Comparison of ENCODE assay signal across 10 cellular contexts in genomic region chr6:89970072-89970471, GRCh38.
DNase-seq lines count a peak whose midpoint lies in the region; ATAC-seq and TF ChIP-seq lines count a peak whose summit lies in the region.
"Had no signal": no experiment of that assay in that cellular context is flagged by ENCODE, and none has a peak within 500 bp of the region (broad histone marks: within the 10 kb centered on the region; RNA-seq: fewer than 3 reads in every experiment).

No MANE protein-coding gene starts in this region.

- H3K27me3 ChIP-seq in right atrium auricular region: no peaks in the 10 kb centered on the region
- H3K27me3 ChIP-seq in heart right ventricle: no peaks in the 10 kb centered on the region
- H3K27me3 ChIP-seq in upper lobe of right lung: no peaks in the 10 kb centered on the region

- WGBS in heart right ventricle, 2 donors: 79 to 80% methylated on average over 7 of the region's 7 CpGs

- DNase-seq in Right ventricle myocardium superior (no peak), right atrium auricular region (ENCODE audit: low spot score) (no peak), SK-MEL-5 (ENCODE audit: low read depth, low spot score) (peak; percentile 17), heart right ventricle (no peak), upper lobe of right lung (no peak), retina (no peak), mucosa of gallbladder (ENCODE audit: low spot score) (no peak), AML-193 (lab: John Stamatoyannopoulos, UW) (no peak)

- H3K9me3 ChIP-seq in right atrium auricular region: no peaks in the 10 kb centered on the region
- no peaks in the 10 kb centered on the region for H3K9me3 ChIP-seq in heart right ventricle
- no peaks in the 10 kb centered on the region for H3K9me3 ChIP-seq in upper lobe of right lung

- in situ Hi-C loops in SK-MEL-5 (cut with HindIII; ENCODE audit: low pct_unique_long_range_greater_than_20kb, low sequenced_read_pairs): no loop called here

- H3K4me1 ChIP-seq in right atrium auricular region: peaks cover 0 to 16% of the 10 kb centered on the region in 2 donors
- peaks cover 7 to 25% (median 16%) of the 10 kb centered on the region in 9 donors for H3K4me1 ChIP-seq in heart right ventricle
- H3K4me1 ChIP-seq in upper lobe of right lung: peaks cover 3% of the 10 kb centered on the region

- H3K36me3 ChIP-seq in right atrium auricular region: no peaks in the 10 kb centered on the region
- H3K36me3 ChIP-seq in heart right ventricle: no peaks in the 10 kb centered on the region
- H3K36me3 ChIP-seq in upper lobe of right lung: no peaks in the 10 kb centered on the region

- H3K4me3 ChIP-seq in right atrium auricular region (no peak overlapping the region), heart right ventricle (no peak overlapping the region), upper lobe of right lung (no peak overlapping the region)
- H3K4me3 ChIP-seq: lung had no signal

- peak; percentile 32 for ATAC-seq in Right ventricle myocardium superior (ENCODE audit: poor library complexity)
- peak in 7 of 8 donors; percentile 39 to 83 (median 61) for ATAC-seq in heart right ventricle
- ATAC-seq in upper lobe of right lung: peak; percentile 30
- ATAC-seq: activated T-helper 17 cell treated with anti-CD3 and anti-CD28 coated beads, Interleukin-2, amount 50 U/mL, for 72 hours had no signal

- no peak overlapping the region for H3K27ac ChIP-seq in right atrium auricular region
- H3K27ac ChIP-seq in heart right ventricle: no peak overlapping the region
- no peak overlapping the region for H3K27ac ChIP-seq in upper lobe of right lung

- intact Hi-C loops in Right ventricle myocardium superior (cut with DNase I) (loop anchor here (5.0 to 10.0 kb wide), 2 partner anchors 327 to 505 kb away; partner anchors contain the start of gene BACH2), heart right ventricle (cut with DNase I) (loop anchor here in 9 of 10 donors (1.0 to 10.0 kb wide), 12 partner anchors 125 to 515 kb away; partner anchors contain the start of gene BACH2 (in 5 of the 9)), upper lobe of right lung (cut with DNase I) (loop anchor here (10.0 kb wide), 1 partner anchor 125 kb away; no protein-coding TSS in a partner anchor)

- TF ChIP-seq CTCF in right atrium auricular region (IDR thresholded peaks at IDR 0.05) (no peak), heart right ventricle (IDR thresholded peaks at IDR 0.05) (peak in 1 of 9 donors; percentile 30), upper lobe of right lung (IDR thresholded peaks at IDR 0.05) (no peak)
